8 cellular contexts compared by ENCODE assay signal in the genomic region with DNA sequence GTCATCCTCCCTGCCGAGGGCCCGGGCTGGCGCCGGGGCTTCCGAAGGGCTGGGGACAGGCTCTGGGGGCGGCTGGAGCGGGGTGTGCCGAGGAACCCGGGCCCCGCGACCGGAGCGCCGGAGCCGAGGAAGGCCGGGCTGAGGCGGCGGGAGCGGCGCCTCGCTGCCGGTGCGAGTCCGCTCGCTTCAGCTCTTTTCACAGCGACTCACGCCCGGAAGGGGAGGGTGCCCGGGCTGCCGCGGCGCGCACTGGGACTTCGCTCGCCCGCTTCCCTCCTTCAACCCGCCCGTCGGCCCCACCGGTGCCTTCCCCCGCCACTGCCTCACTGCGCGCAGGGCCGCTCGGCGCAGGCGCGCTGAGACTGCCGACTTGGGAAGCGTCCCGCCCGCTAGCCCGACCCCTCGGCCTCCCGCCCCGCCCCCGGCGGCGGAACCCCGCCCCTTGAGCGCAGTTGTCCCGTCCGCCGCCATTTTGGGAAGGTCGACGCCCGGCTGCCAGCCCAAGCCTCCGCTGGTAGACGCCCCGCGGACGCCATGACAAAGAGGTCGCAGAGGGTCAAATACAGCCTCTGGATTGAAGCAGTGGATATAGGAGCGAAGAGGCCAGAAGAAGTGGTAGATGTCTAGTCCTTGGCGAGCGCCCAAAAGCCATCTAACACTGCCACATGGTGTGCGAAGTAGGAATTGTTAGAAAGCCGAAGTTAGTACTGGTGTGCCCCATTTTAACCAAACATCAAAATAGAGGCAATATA. TPM values are rescaled to one million over a fixed set of nuclear protein-coding genes. Genes with fewer than 3 reads are reported as not detected.
DNase-seq lines count a peak whose midpoint lies in the region; ATAC-seq lines count a peak whose summit lies in the region.

A gene with protein sequence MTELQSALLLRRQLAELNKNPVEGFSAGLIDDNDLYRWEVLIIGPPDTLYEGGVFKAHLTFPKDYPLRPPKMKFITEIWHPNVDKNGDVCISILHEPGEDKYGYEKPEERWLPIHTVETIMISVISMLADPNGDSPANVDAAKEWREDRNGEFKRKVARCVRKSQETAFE (minus strand): TSS at position 364 of the 752 bp plus-strand sequence. CDS start 359 bp downstream, at position 5.

- H3K4me3 Mint-ChIP-seq in activated T-helper 1 cell treated with anti-CD3 and anti-CD28 coated beads, Interleukin-12 subunit alpha, Interleukin-12 subunit beta, Interleukin-2, Interleukin-4 antibody, amounts not matched to agents 30 ng/mL and 10 ng/mL and 1 ng/mL, durations not matched to agents 14 hours and 24 hours and 36 hours, result peak within 1 kb of the TSS; percentile 72
- peak within 1 kb of the TSS; percentile 82 to 95 (median 89) for H3K4me3 Mint-ChIP-seq in naive thymus-derived CD4-positive, alpha-beta T cell

- peaks cover 15% of the 10 kb centered on the region for H3K36me3 Mint-ChIP-seq in activated T-helper 1 cell treated with anti-CD3 and anti-CD28 coated beads, Interleukin-12 subunit alpha, Interleukin-12 subunit beta, Interleukin-2, Interleukin-4 antibody, amounts not matched to agents 30 ng/mL and 10 ng/mL and 1 ng/mL, durations not matched to agents 14 hours and 24 hours and 36 hours (ENCODE audit: low read depth)
- peaks cover 0 to under 1% (median 0%) of the 10 kb centered on the region in 5 donors for H3K36me3 Mint-ChIP-seq in naive thymus-derived CD4-positive, alpha-beta T cell

- no peaks in the 10 kb centered on the region for H3K27me3 ChIP-seq in naive thymus-derived CD4-positive, alpha-beta T cell (ENCODE audit: control insufficient read depth in 2 of 2, insufficient read depth in 2 of 2, low read length in 2 of 2)

- H3K27ac Mint-ChIP-seq in activated T-helper 1 cell treated with anti-CD3 and anti-CD28 coated beads, Interleukin-12 subunit alpha, Interleukin-12 subunit beta, Interleukin-2, Interleukin-4 antibody, amounts not matched to agents 30 ng/mL and 10 ng/mL and 1 ng/mL, durations not matched to agents 14 hours and 24 hours and 36 hours, result peak within 1 kb of the TSS; percentile 86
- peak within 1 kb of the TSS; percentile 91 to 99 (median 96) for H3K27ac Mint-ChIP-seq in naive thymus-derived CD4-positive, alpha-beta T cell

- H3K4me1 Mint-ChIP-seq in activated T-helper 1 cell treated with anti-CD3 and anti-CD28 coated beads, Interleukin-12 subunit alpha, Interleukin-12 subunit beta, Interleukin-2, Interleukin-4 antibody, amounts not matched to agents 30 ng/mL and 10 ng/mL and 1 ng/mL, durations not matched to agents 14 hours and 24 hours and 36 hours (ENCODE audit: low read depth), result peaks cover 30% of the 10 kb centered on the region
- H3K4me1 Mint-ChIP-seq in naive thymus-derived CD4-positive, alpha-beta T cell, result peaks cover 15 to 37% (median 33%) of the 10 kb centered on the region in 7 donors

- H3K9me3 ChIP-seq in naive thymus-derived CD4-positive, alpha-beta T cell (ENCODE audit: control insufficient read depth in 2 of 3, low read length in 3 of 3), result no peaks in the 10 kb centered on the region

- POLR2A ChIA-PET in naive thymus-derived CD4-positive, alpha-beta T cell (lab: Charles Lee), result interaction anchor here (0.7 to 2.1 kb wide), 10 partner anchors 9 to 601 kb away, joined by 3 to 15 read pairs (median 4); a partner anchor contains a TSS

- peaks cover 0 to 8% (median 0%) of the 10 kb centered on the region in 3 experiments for H3K36me3 ChIP-seq in naive thymus-derived CD4-positive, alpha-beta T cell (ENCODE audit: control insufficient read depth in 2 of 3, insufficient read depth in 3 of 3, low read length in 3 of 3)

- H3K27me3 Mint-ChIP-seq in activated T-helper 1 cell treated with anti-CD3 and anti-CD28 coated beads, Interleukin-12 subunit alpha, Interleukin-12 subunit beta, Interleukin-2, Interleukin-4 antibody, amounts not matched to agents 30 ng/mL and 10 ng/mL and 1 ng/mL, durations not matched to agents 14 hours and 24 hours and 36 hours (ENCODE audit: insufficient read depth), result no peaks in the 10 kb centered on the region
- no peaks in the 10 kb centered on the region for H3K27me3 Mint-ChIP-seq in naive thymus-derived CD4-positive, alpha-beta T cell

- H3K4me3 ChIP-seq in naive thymus-derived CD4-positive, alpha-beta T cell (ENCODE audit: low read length), result peak within 1 kb of the TSS; percentile 58

- peak; percentile 69 for ATAC-seq in GM21825 (IDR thresholded peaks at IDR 0.05; ENCODE audit: unreplicated experiment)
- ATAC-seq in naive thymus-derived CD4-positive, alpha-beta T cell, result peak; percentile 93

- H3K9me3 Mint-ChIP-seq in activated T-helper 1 cell treated with anti-CD3 and anti-CD28 coated beads, Interleukin-12 subunit alpha, Interleukin-12 subunit beta, Interleukin-2, Interleukin-4 antibody, amounts not matched to agents 30 ng/mL and 10 ng/mL and 1 ng/mL, durations not matched to agents 14 hours and 24 hours and 36 hours, result no peaks in the 10 kb centered on the region
- H3K9me3 Mint-ChIP-seq in naive thymus-derived CD4-positive, alpha-beta T cell, result peaks cover 0 to 1% (median 0%) of the 10 kb centered on the region in 11 donors

- intact Hi-C loops in activated T-helper 1 cell treated with anti-CD3 and anti-CD28 coated beads, Interleukin-12 subunit alpha, Interleukin-12 subunit beta, Interleukin-2, Interleukin-4 antibody, amounts not matched to agents 30 ng/mL and 10 ng/mL and 1 ng/mL, durations not matched to agents 14 hours and 24 hours and 36 hours (cut with micrococcal nuclease), result loop anchor here (1.0 to 10.0 kb wide), 9 partner anchors 47 to 576 kb away; a partner anchor contains a TSS
- intact Hi-C loops in naive thymus-derived CD4-positive, alpha-beta T cell (cut with micrococcal nuclease), result loop anchor here (1.0 to 10.0 kb wide), 19 partner anchors 9 to 1854 kb away; a partner anchor contains a TSS

- H3K27ac ChIP-seq in naive thymus-derived CD4-positive, alpha-beta T cell (ENCODE audit: low read depth, low read length), result peak within 1 kb of the TSS; percentile 94

- DNase-seq in Daoy (ENCODE audit: low read depth), result peak; percentile 99
- peak; percentile 98 for DNase-seq in LHCN-M2 (ENCODE audit: low read depth)
- DNase-seq in RPMI7951 (ENCODE audit: low read depth), result peak; percentile 94
- DNase-seq in activated T-helper 1 cell treated with anti-CD3 and anti-CD28 coated beads, Interleukin-12 subunit alpha, Interleukin-12 subunit beta, Interleukin-2, Interleukin-4 antibody, amounts not matched to agents 30 ng/mL and 10 ng/mL and 1 ng/mL, durations not matched to agents 14 hours and 24 hours and 36 hours (ENCODE audit: low spot score), result peak; percentile 97
- peak; percentile 96 for DNase-seq in fibroblast of gingiva (ENCODE audit: low read depth)
- peak; percentile 97 to 100 (median 99) for DNase-seq in naive thymus-derived CD4-positive, alpha-beta T cell
- DNase-seq in stimulated activated naive CD4-positive, alpha-beta T cell (lab: John Stamatoyannopoulos, UW), result peak; percentile 97 to 99 (median 98)

- CTCF ChIA-PET in naive thymus-derived CD4-positive, alpha-beta T cell (lab: Charles Lee), result no interaction called here

- H3K4me1 ChIP-seq in naive thymus-derived CD4-positive, alpha-beta T cell (ENCODE audit: control insufficient read depth in 2 of 2, insufficient read depth in 2 of 2, low read length in 2 of 2), result peaks cover 11% of the 10 kb centered on the region in 2 donors

RNA-seq across cellular contexts. Expression of the gene that starts here (rescaled TPM):
- 68.2 and 78.2 TPM in 2 replicates for total RNA-seq in Daoy (2014; rRNA removed; shearing (Covaris generic))
- 44.6 and 49.7 TPM in 2 replicates for total RNA-seq in LHCN-M2 (2014; rRNA removed)
- polyA plus RNA-seq in LHCN-M2 (2012), result 17.4 TPM
- total RNA-seq in RPMI7951 (2014; rRNA removed; shearing (Covaris generic)), result 37.6 and 42.1 TPM in 2 replicates
- total RNA-seq in activated T-helper 1 cell treated with anti-CD3 and anti-CD28 coated beads, Interleukin-12 subunit alpha, Interleukin-12 subunit beta, Interleukin-2, Interleukin-4 antibody, amounts not matched to agents 30 ng/mL and 10 ng/mL and 1 ng/mL, durations not matched to agents 14 hours and 24 hours and 36 hours, result 80.3 and 87.3 TPM in 2 replicates
- total RNA-seq in naive thymus-derived CD4-positive, alpha-beta T cell, result 10 to 100 TPM; 50.1 to 63.7 (median 56.6) TPM
- polyA plus RNA-seq in naive thymus-derived CD4-positive, alpha-beta T cell, result 10 to 100 TPM; 55.1 to 68.9 TPM

Comparison
In these comparisons a context has a peak if more than half of its experiments do, and no peak if none do; other contexts are left out.
1. Peak in every context shown above with its lines: DNase-seq, ATAC-seq, H3K4me3 ChIP-seq and H3K27ac ChIP-seq.